In genomic region chr2:134144081-134144596, GRCh38 we compare ENCODE assay signal across 20 cellular contexts.
DNase-seq lines count a peak whose midpoint lies in the region; ATAC-seq and TF ChIP-seq lines count a peak whose summit lies in the region.
"Had no signal": no experiment of that assay in that cellular context is flagged by ENCODE, and none has a peak within 500 bp of the region (broad histone marks: within the 10 kb centered on the region; RNA-seq: fewer than 3 reads in every experiment).

No MANE protein-coding gene starts in this region.

- H3K4me3 Mint-ChIP-seq in activated CD8-positive, alpha-beta T cell treated with anti-CD3 and anti-CD28 coated beads, Interleukin-2, amount 10 ng/mL, durations not matched to agents 7 days and 5 days, result no peak overlapping the region
- no peak overlapping the region for H3K4me3 Mint-ChIP-seq in activated CD8-positive, alpha-beta T cell treated with anti-CD3 and anti-CD28 coated beads for 36 hours
- no peak overlapping the region for H3K4me3 Mint-ChIP-seq in stimulated activated effector memory CD8-positive, alpha-beta T cell treated with anti-CD3 and anti-CD28 coated beads, Interleukin-12 subunit alpha, Interleukin-12 subunit beta, amount 100 ng/mL, for 72 hours
- no peak overlapping the region for H3K4me3 Mint-ChIP-seq in activated CD4-positive, alpha-beta memory T cell treated with anti-CD3 and anti-CD28 coated beads for 36 hours
- H3K4me3 Mint-ChIP-seq: activated naive CD8-positive, alpha-beta T cell treated with anti-CD3 and anti-CD28 coated beads, Interleukin-2, amount 10 ng/mL, durations not matched to agents 7 days and 5 days; activated T-helper 1 cell treated with anti-CD3 and anti-CD28 coated beads, Interleukin-12 subunit alpha, Interleukin-12 subunit beta, Interleukin-2, Interleukin-4 antibody, amounts not matched to agents 30 ng/mL and 10 ng/mL and 1 ng/mL, durations not matched to agents 14 hours and 24 hours and 36 hours had no signal

- DNase-seq in activated CD8-positive, alpha-beta T cell treated with anti-CD3 and anti-CD28 coated beads, Interleukin-2, amount 10 ng/mL, durations not matched to agents 7 days and 5 days, result no peak
- DNase-seq in activated CD8-positive, alpha-beta T cell treated with anti-CD3 and anti-CD28 coated beads for 36 hours, result no peak
- peak; percentile 87 to 95 for DNase-seq in NCI-H524 (lab: John Stamatoyannopoulos, UW)
- peak; percentile 21 for DNase-seq in cerebellum (ENCODE audit: low spot score)
- DNase-seq in stimulated activated effector memory CD8-positive, alpha-beta T cell treated with anti-CD3 and anti-CD28 coated beads, Interleukin-12 subunit alpha, Interleukin-12 subunit beta, amount 100 ng/mL, for 72 hours (ENCODE audit: low spot score in 2 of 2), result no peak
- DNase-seq in activated CD4-positive, alpha-beta memory T cell treated with anti-CD3 and anti-CD28 coated beads for 36 hours, result no peak
- DNase-seq in stimulated activated CD4-positive, alpha-beta T cell treated with anti-CD3 and anti-CD28 coated beads, Interleukin-1b, Interleukin-23, amount 100 ng/mL, for 48 hours, result no peak
- DNase-seq: 8988T; activated naive CD8-positive, alpha-beta T cell treated with anti-CD3 and anti-CD28 coated beads, Interleukin-2, amount 10 ng/mL, durations not matched to agents 7 days and 5 days; GDM1; head of caudate nucleus; KG1; left lung; NCI-H187; NCI-H446 treated with DMSO at 0.1 percent for 48 hours; spleen; stimulated activated CD4-positive, alpha-beta T cell treated with anti-CD3 and anti-CD28 coated beads, Interleukin-4, amount 100 ng/mL, for 4 hours had no signal

- CTCF ChIA-PET in activated CD8-positive, alpha-beta T cell treated with anti-CD3 and anti-CD28 coated beads, Interleukin-2, amount 10 ng/mL, durations not matched to agents 7 days and 5 days (lab: Charles Lee), result interaction anchor here (1.2 kb wide), 1 partner anchor 268 kb away, joined by 3 read pairs; no protein-coding TSS in a partner anchor
- CTCF ChIA-PET in activated CD8-positive, alpha-beta T cell treated with anti-CD3 and anti-CD28 coated beads for 36 hours (lab: Charles Lee), result interaction anchor here (1.2 kb wide), 1 partner anchor 26 kb away, joined by 3 read pairs; no protein-coding TSS in a partner anchor
- CTCF ChIA-PET in activated CD4-positive, alpha-beta memory T cell treated with anti-CD3 and anti-CD28 coated beads for 36 hours (lab: Charles Lee), result interaction anchor here (0.5 to 0.6 kb wide), 2 partner anchors 568 to 1819 kb away, joined by 3 to 5 read pairs; no protein-coding TSS in a partner anchor

- TF ChIP-seq CTCF in activated CD8-positive, alpha-beta T cell treated with anti-CD3 and anti-CD28 coated beads for 36 hours (IDR thresholded peaks at IDR 0.05), result no peak

- ATAC-seq in activated CD8-positive, alpha-beta T cell treated with anti-CD3 and anti-CD28 coated beads, Interleukin-2, amount 10 ng/mL, durations not matched to agents 7 days and 5 days, result no peak
- ATAC-seq in activated CD8-positive, alpha-beta T cell treated with anti-CD3 and anti-CD28 coated beads for 36 hours, result no peak
- no peak for ATAC-seq in stimulated activated effector memory CD8-positive, alpha-beta T cell treated with anti-CD3 and anti-CD28 coated beads, Interleukin-12 subunit alpha, Interleukin-12 subunit beta, amount 100 ng/mL, for 72 hours
- no peak for ATAC-seq in GM18858 (IDR thresholded peaks at IDR 0.05; ENCODE audit: unreplicated experiment)
- ATAC-seq: activated CD4-positive, CD25-positive, alpha-beta regulatory T cell treated with anti-CD3 and anti-CD28 coated beads, Interleukin-2, amount 50 U/mL, for 24 hours; left lung had no signal

- H3K27ac Mint-ChIP-seq in activated CD8-positive, alpha-beta T cell treated with anti-CD3 and anti-CD28 coated beads, Interleukin-2, amount 10 ng/mL, durations not matched to agents 7 days and 5 days, result peak overlapping the region; percentile 13
- no peak overlapping the region for H3K27ac Mint-ChIP-seq in activated CD8-positive, alpha-beta T cell treated with anti-CD3 and anti-CD28 coated beads for 36 hours
- peak overlapping the region; percentile 65 for H3K27ac Mint-ChIP-seq in stimulated activated effector memory CD8-positive, alpha-beta T cell treated with anti-CD3 and anti-CD28 coated beads, Interleukin-12 subunit alpha, Interleukin-12 subunit beta, amount 100 ng/mL, for 72 hours
- no peak overlapping the region for H3K27ac Mint-ChIP-seq in activated CD4-positive, alpha-beta memory T cell treated with anti-CD3 and anti-CD28 coated beads for 36 hours
- H3K27ac Mint-ChIP-seq: activated naive CD8-positive, alpha-beta T cell treated with anti-CD3 and anti-CD28 coated beads, Interleukin-2, amount 10 ng/mL, durations not matched to agents 7 days and 5 days; activated T-helper 1 cell treated with anti-CD3 and anti-CD28 coated beads, Interleukin-12 subunit alpha, Interleukin-12 subunit beta, Interleukin-2, Interleukin-4 antibody, amounts not matched to agents 30 ng/mL and 10 ng/mL and 1 ng/mL, durations not matched to agents 14 hours and 24 hours and 36 hours had no signal

- intact Hi-C loops in activated CD8-positive, alpha-beta T cell treated with anti-CD3 and anti-CD28 coated beads for 36 hours (cut with micrococcal nuclease), result no loop called here
- intact Hi-C loops in activated CD4-positive, alpha-beta memory T cell treated with anti-CD3 and anti-CD28 coated beads for 36 hours (cut with micrococcal nuclease), result no loop called here

- peaks cover 11% of the 10 kb centered on the region for H3K36me3 Mint-ChIP-seq in activated CD8-positive, alpha-beta T cell treated with anti-CD3 and anti-CD28 coated beads, Interleukin-2, amount 10 ng/mL, durations not matched to agents 7 days and 5 days (ENCODE audit: low read depth)
- H3K36me3 Mint-ChIP-seq in activated CD8-positive, alpha-beta T cell treated with anti-CD3 and anti-CD28 coated beads for 36 hours (ENCODE audit: low read depth), result peaks cover 10% of the 10 kb centered on the region
- H3K36me3 Mint-ChIP-seq in stimulated activated effector memory CD8-positive, alpha-beta T cell treated with anti-CD3 and anti-CD28 coated beads, Interleukin-12 subunit alpha, Interleukin-12 subunit beta, amount 100 ng/mL, for 72 hours, result peaks cover 27% of the 10 kb centered on the region
- H3K36me3 Mint-ChIP-seq in activated CD4-positive, alpha-beta memory T cell treated with anti-CD3 and anti-CD28 coated beads for 36 hours, result peaks cover 7% of the 10 kb centered on the region

- H3K4me1 Mint-ChIP-seq in activated CD8-positive, alpha-beta T cell treated with anti-CD3 and anti-CD28 coated beads, Interleukin-2, amount 10 ng/mL, durations not matched to agents 7 days and 5 days (ENCODE audit: low read depth), result peaks cover 29% of the 10 kb centered on the region
- H3K4me1 Mint-ChIP-seq in activated CD8-positive, alpha-beta T cell treated with anti-CD3 and anti-CD28 coated beads for 36 hours (ENCODE audit: low read depth), result peaks cover 76% of the 10 kb centered on the region
- peaks cover 83% of the 10 kb centered on the region for H3K4me1 Mint-ChIP-seq in stimulated activated effector memory CD8-positive, alpha-beta T cell treated with anti-CD3 and anti-CD28 coated beads, Interleukin-12 subunit alpha, Interleukin-12 subunit beta, amount 100 ng/mL, for 72 hours
- H3K4me1 Mint-ChIP-seq in activated CD4-positive, alpha-beta memory T cell treated with anti-CD3 and anti-CD28 coated beads for 36 hours (ENCODE audit: low read depth), result peaks cover 79% of the 10 kb centered on the region

- no peaks in the 10 kb centered on the region for H3K9me3 Mint-ChIP-seq in activated CD8-positive, alpha-beta T cell treated with anti-CD3 and anti-CD28 coated beads, Interleukin-2, amount 10 ng/mL, durations not matched to agents 7 days and 5 days (ENCODE audit: insufficient read depth)
- H3K9me3 Mint-ChIP-seq in activated CD8-positive, alpha-beta T cell treated with anti-CD3 and anti-CD28 coated beads for 36 hours, result no peaks in the 10 kb centered on the region
- no peaks in the 10 kb centered on the region for H3K9me3 Mint-ChIP-seq in stimulated activated effector memory CD8-positive, alpha-beta T cell treated with anti-CD3 and anti-CD28 coated beads, Interleukin-12 subunit alpha, Interleukin-12 subunit beta, amount 100 ng/mL, for 72 hours
- H3K9me3 Mint-ChIP-seq in activated CD4-positive, alpha-beta memory T cell treated with anti-CD3 and anti-CD28 coated beads for 36 hours, result no peaks in the 10 kb centered on the region
- H3K9me3 Mint-ChIP-seq: activated naive CD8-positive, alpha-beta T cell treated with anti-CD3 and anti-CD28 coated beads, Interleukin-2, amount 10 ng/mL, durations not matched to agents 7 days and 5 days; activated T-helper 1 cell treated with anti-CD3 and anti-CD28 coated beads, Interleukin-12 subunit alpha, Interleukin-12 subunit beta, Interleukin-2, Interleukin-4 antibody, amounts not matched to agents 30 ng/mL and 10 ng/mL and 1 ng/mL, durations not matched to agents 14 hours and 24 hours and 36 hours had no signal

- POLR2A ChIA-PET in activated CD8-positive, alpha-beta T cell treated with anti-CD3 and anti-CD28 coated beads, Interleukin-2, amount 10 ng/mL, durations not matched to agents 7 days and 5 days (lab: Charles Lee), result interaction anchor here (0.6 to 1.0 kb wide), 2 partner anchors 10 to 18 kb away, joined by 3 to 5 read pairs; no protein-coding TSS in a partner anchor
- POLR2A ChIA-PET in activated CD8-positive, alpha-beta T cell treated with anti-CD3 and anti-CD28 coated beads for 36 hours (lab: Charles Lee), result no interaction called here
- POLR2A ChIA-PET in activated CD4-positive, alpha-beta memory T cell treated with anti-CD3 and anti-CD28 coated beads for 36 hours (lab: Charles Lee), result no interaction called here

- no peaks in the 10 kb centered on the region for H3K27me3 Mint-ChIP-seq in activated CD8-positive, alpha-beta T cell treated with anti-CD3 and anti-CD28 coated beads, Interleukin-2, amount 10 ng/mL, durations not matched to agents 7 days and 5 days (ENCODE audit: low read depth)
- H3K27me3 Mint-ChIP-seq in activated CD8-positive, alpha-beta T cell treated with anti-CD3 and anti-CD28 coated beads for 36 hours, result no peaks in the 10 kb centered on the region
- no peaks in the 10 kb centered on the region for H3K27me3 Mint-ChIP-seq in activated CD4-positive, alpha-beta memory T cell treated with anti-CD3 and anti-CD28 coated beads for 36 hours
- H3K27me3 Mint-ChIP-seq: activated naive CD8-positive, alpha-beta T cell treated with anti-CD3 and anti-CD28 coated beads, Interleukin-2, amount 10 ng/mL, durations not matched to agents 7 days and 5 days had no signal

Comparison
In these comparisons a context has a peak if more than half of its experiments do, and no peak if none do; other contexts are left out.
1. H3K27ac Mint-ChIP-seq: peak in activated CD8-positive, alpha-beta T cell treated with anti-CD3 and anti-CD28 coated beads, Interleukin-2, amount 10 ng/mL, durations not matched to agents 7 days and 5 days (single experiment) and stimulated activated effector memory CD8-positive, alpha-beta T cell treated with anti-CD3 and anti-CD28 coated beads, Interleukin-12 subunit alpha, Interleukin-12 subunit beta, amount 100 ng/mL, for 72 hours (single experiment); none in activated CD8-positive, alpha-beta T cell treated with anti-CD3 and anti-CD28 coated beads for 36 hours (single experiment) and activated CD4-positive, alpha-beta memory T cell treated with anti-CD3 and anti-CD28 coated beads for 36 hours (single experiment).
2. DNase-seq: peak in NCI-H524 (2 of 2) and cerebellum (single experiment); none in activated CD8-positive, alpha-beta T cell treated with anti-CD3 and anti-CD28 coated beads, Interleukin-2, amount 10 ng/mL, durations not matched to agents 7 days and 5 days (single experiment), activated CD8-positive, alpha-beta T cell treated with anti-CD3 and anti-CD28 coated beads for 36 hours (single experiment), stimulated activated effector memory CD8-positive, alpha-beta T cell treated with anti-CD3 and anti-CD28 coated beads, Interleukin-12 subunit alpha, Interleukin-12 subunit beta, amount 100 ng/mL, for 72 hours (0 of 2), activated CD4-positive, alpha-beta memory T cell treated with anti-CD3 and anti-CD28 coated beads for 36 hours (single experiment) and stimulated activated CD4-positive, alpha-beta T cell treated with anti-CD3 and anti-CD28 coated beads, Interleukin-1b, Interleukin-23, amount 100 ng/mL, for 48 hours (single experiment).